Comparison of ENCODE assay signal across 14 cellular contexts in the genomic region with DNA sequence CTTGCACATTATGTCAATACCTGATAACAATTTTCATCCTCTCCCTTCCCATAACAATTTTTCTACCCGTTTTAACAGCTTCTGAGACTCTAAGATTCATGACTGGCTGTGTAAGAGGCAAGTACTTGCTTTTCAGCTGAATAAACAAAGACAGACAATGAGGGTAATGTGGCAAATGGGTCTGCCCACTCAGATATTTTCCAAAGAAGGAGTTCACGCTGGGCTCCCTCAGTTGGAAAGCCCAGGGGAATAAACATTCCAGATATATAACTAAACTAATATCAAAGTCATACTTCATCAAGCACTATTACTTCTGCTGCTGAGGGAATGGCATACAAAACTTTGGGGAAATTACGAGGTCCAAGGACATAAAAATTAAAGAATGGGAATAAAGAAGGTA. TPM values are rescaled to one million over a fixed set of nuclear protein-coding genes. Genes with fewer than 3 reads are reported as not detected.
DNase-seq lines count a peak whose midpoint lies in the region; ATAC-seq, FAIRE-seq and TF ChIP-seq lines count a peak whose summit lies in the region.
"Had no signal": no experiment of that assay in that cellular context is flagged by ENCODE, and none has a peak within 500 bp of the region (broad histone marks: within the 10 kb centered on the region; RNA-seq: fewer than 3 reads in every experiment).

No MANE protein-coding gene starts in this region.

- WGBS in A549 (ENCODE audit: missing lambda C conversion rate), result 21% methylated on average over 3 of the region's 3 CpGs

- peak overlapping the region; percentile 54 for H3K4me2 ChIP-seq in A549
- H3K4me2 ChIP-seq in PC-9, result no peak overlapping the region

- H3K9me3 ChIP-seq in A549 (no peaks in the 10 kb centered on the region), PC-9 (ENCODE audit: insufficient read depth, low read depth) (peaks cover 6% of the 10 kb centered on the region; the same call in 1 of the 2 replicates)
- H3K9me3 ChIP-seq: gastrocnemius medialis had no signal

- no peaks in the 10 kb centered on the region for H4K20me1 ChIP-seq in PC-9 (ENCODE audit: insufficient read depth)

- peaks cover 37% of the 10 kb centered on the region for H3F3A ChIP-seq in PC-9 (ENCODE audit: insufficient read depth, low read depth)

- BruUV-seq in PC-9 (replicated peaks; lab: Mats Ljungman, UMichigan), result no TSS peak

- no peak for FAIRE-seq in A549 (lab: Jason Lieb, UNC)

- H3K4me1 ChIP-seq in A549, result peaks cover 95% of the 10 kb centered on the region
- H3K4me1 ChIP-seq in PC-9 (replicated peaks; ENCODE audit: insufficient read depth), result peaks cover 16% of the 10 kb centered on the region
- no peaks in the 10 kb centered on the region for H3K4me1 ChIP-seq in foreskin keratinocyte

- H3K4me3 ChIP-seq in A549, result no peak overlapping the region
- no peak overlapping the region for H3K4me3 ChIP-seq in PC-9
- H3K4me3 ChIP-seq: gastrocnemius medialis had no signal

- CTCF ChIA-PET in A549 (lab: Yijun Ruan, JAX) (no interaction called here), PC-9 (lab: Charles Lee) (no interaction called here)

- H3K27me3 ChIP-seq in PC-9 (ENCODE audit: insufficient read depth, low read depth) (no peaks in the 10 kb centered on the region), foreskin keratinocyte (no peaks in the 10 kb centered on the region)
- H3K27me3 ChIP-seq: gastrocnemius medialis had no signal

- no peaks in the 10 kb centered on the region; the same call in 1 of the 2 replicates for H3K9me2 ChIP-seq in PC-9 (ENCODE audit: insufficient read depth)

- DNase-seq in A549 (ENCODE audit: low read depth in 1 of 2, low spot score in 1 of 2) (no peak), NCI-H1092 (lab: John Stamatoyannopoulos, UW) (peak; percentile 56), PC-9 (no peak), iris pigment epithelial cell (ENCODE audit: low read depth) (peak; percentile 39), 8988T (no peak), foreskin keratinocyte (no peak), NCI-H226 (no peak)
- DNase-seq: activated T-cell treated with anti-CD3 and anti-CD28 coated beads, Interleukin-2, amount 50 U/mL, for 72 hours; gastrocnemius medialis; left ventricle myocardium superior had no signal

- no peak for TF ChIP-seq EP300 in A549 (IDR thresholded peaks at IDR 0.05)

- POLR2A ChIA-PET in A549 (lab: Yijun Ruan, JAX) (no interaction called here), PC-9 (lab: Charles Lee; ENCODE audit: unreplicated experiment) (interaction anchor here (0.6 kb wide), 1 partner anchor 662 kb away, joined by 3 read pairs; no protein-coding TSS in a partner anchor)

- intact Hi-C loops in PC-9 (cut with micrococcal nuclease; ENCODE audit: unreplicated experiment), result no loop called here

- no peak for TF ChIP-seq CTCF in A549 (IDR thresholded peaks at IDR 0.05)
- no peak for TF ChIP-seq CTCF in PC-9 (conservative IDR thresholded peaks at IDR 0.05)
- TF ChIP-seq CTCF in foreskin keratinocyte (conservative IDR thresholded peaks at IDR 0.05), result no peak

- peak overlapping the region; percentile 61 to 93 for H3K27ac ChIP-seq in A549
- H3K27ac ChIP-seq in PC-9, result peak overlapping the region; percentile 10; the same call in 1 of the 2 replicates
- no peak overlapping the region for H3K27ac ChIP-seq in foreskin keratinocyte
- H3K27ac ChIP-seq: gastrocnemius medialis, parathyroid adenoma, VCaP had no signal

- no peak for TF ChIP-seq POLR2A in A549 (IDR thresholded peaks at IDR 0.05; ENCODE audit: low read length)

- H2AFZ ChIP-seq in PC-9, result no peak overlapping the region
- H2AFZ ChIP-seq: parathyroid adenoma had no signal

- peaks cover 84% of the 10 kb centered on the region for H3K79me2 ChIP-seq in PC-9 (ENCODE audit: low read depth)
- H3K79me2 ChIP-seq: parathyroid adenoma had no signal

- TF ChIP-seq RAD21 in A549 (conservative IDR thresholded peaks at IDR 0.05 in 1 of 2, IDR thresholded peaks at IDR 0.05 in 1 of 2), result no peak

- H3K36me3 ChIP-seq in PC-9 (ENCODE audit: low read depth), result peaks cover 35% of the 10 kb centered on the region
- H3K36me3 ChIP-seq: gastrocnemius medialis had no signal

- ATAC-seq in A549 (no peak), HG03432 (IDR thresholded peaks at IDR 0.05; ENCODE audit: unreplicated experiment) (no peak), foreskin keratinocyte (no peak)
- ATAC-seq: activated T-cell treated with anti-CD3 and anti-CD28 coated beads, Interleukin-2, amount 50 U/mL, for 72 hours; gastrocnemius medialis; left ventricle myocardium superior; Right ventricle myocardium inferior had no signal

TF ChIP-seq in A549, 52 proteins besides CTCF, POLR2A, EP300 and RAD21:
- TF ChIP-seq FOXS1 (CRISPR knock-in tag; IDR thresholded peaks at IDR 0.05) (peak; percentile 34; the same call in 1 of the 2 replicates), RARB (CRISPR knock-in tag; IDR thresholded peaks at IDR 0.05) (no peak)

RNA-seq across cellular contexts. Expression of gene MEGF9, which starts 24.4 kb away (rescaled TPM):
- polyA plus RNA-seq in A549 (2011; rRNA removed) (25.7 and 32.8 TPM in 2 replicates), A549 (2017; fragmentation: RNase III; extraction: RNeasy Plus Mini Kit Qiagen cat#74134 plus additional on column Dnase treatment) (21.1 to 33.4 TPM (median 30.0 TPM) in 3 replicates), foreskin keratinocyte (3.2 and 3.9 TPM in 2 replicates)
- polyA plus RNA-seq in A549 (2012; cell fraction: cytosol; rRNA removed), result 7.3 and 9.4 TPM in 2 replicates
- 3.7 and 4.9 TPM in 2 replicates for polyA plus RNA-seq in A549 (2012; cell fraction: nucleus; rRNA removed)
- 15.9 and 19.0 TPM in 2 replicates for polyA minus RNA-seq in A549 (2011; rRNA and poly(A)+ RNA removed)
- total RNA-seq in PC-9 (2021) (30.3 and 35.7 TPM in 2 replicates), foreskin keratinocyte (11.1 and 16.0 TPM in 2 replicates)

Comparison
In these comparisons a context has a peak if more than half of its experiments do, and no peak if none do; other contexts are left out.
1. DNase-seq: peak in NCI-H1092 (single experiment) and iris pigment epithelial cell (single experiment); none in A549 (0 of 2), PC-9 (0 of 2), 8988T (single experiment), foreskin keratinocyte (0 of 2) and NCI-H226 (single experiment).